ENCODE assay signal across 2 cellular contexts in the genomic region with DNA sequence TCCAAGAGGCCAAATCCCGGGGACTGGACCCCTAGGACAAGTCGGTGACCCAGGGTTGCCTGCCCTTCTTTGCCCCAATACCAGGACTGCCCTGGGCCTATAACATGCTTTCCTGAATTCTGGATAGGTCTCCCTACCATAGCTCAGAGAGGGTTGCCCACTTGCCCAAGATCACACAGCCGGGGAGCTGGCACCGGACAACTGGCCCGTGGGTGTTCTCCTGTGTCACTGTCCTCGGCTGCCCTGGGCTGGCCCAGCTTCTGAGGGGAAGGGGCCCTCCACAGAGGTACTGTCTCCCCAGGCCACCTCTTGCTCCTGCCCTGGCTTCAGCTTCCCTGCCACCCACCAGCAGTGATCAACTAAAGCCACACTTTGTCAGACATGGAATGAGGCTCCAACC.
TF ChIP-seq lines count a peak whose summit lies in the region.

No MANE protein-coding gene starts in this region.

TF ChIP-seq in A549, 52 proteins besides CTCF, POLR2A, EP300 and RAD21:
- TF ChIP-seq POLR2AphosphoS2 (conservative IDR thresholded peaks at IDR 0.05; ENCODE audit: low read length) (no peak), EHMT2 (IDR thresholded peaks at IDR 0.05; ENCODE audit: low read depth) (no peak), ZFP36 (IDR thresholded peaks at IDR 0.05; ENCODE audit: borderline replicate concordance, partially characterized antibody) (peak; percentile 10), MAZ (IDR thresholded peaks at IDR 0.05; ENCODE audit: borderline replicate concordance, low read depth, low read length) (no peak), HOXB5 (CRISPR knock-in tag; IDR thresholded peaks at IDR 0.05) (no peak)
TF ChIP-seq in A549: peak in this region for 1.

TF ChIP-seq in IMR-90, 13 proteins besides CTCF, POLR2A, EP300 and RAD21:
- no peak for TF ChIP-seq NFE2L2 (IDR thresholded peaks at IDR 0.05; ENCODE audit: low read depth, low read length)
- TF ChIP-seq CHD1 (IDR thresholded peaks at IDR 0.05; ENCODE audit: low read depth, low read length) = no peak
- TF ChIP-seq RFX5 (IDR thresholded peaks at IDR 0.05; ENCODE audit: low read depth, low read length) = no peak
- TF ChIP-seq MAZ (IDR thresholded peaks at IDR 0.05; ENCODE audit: borderline replicate concordance, low read depth, low read length) = no peak
- TF ChIP-seq MAFK (IDR thresholded peaks at IDR 0.05; ENCODE audit: low read depth, low read length) = no peak
- no peak for TF ChIP-seq FOS (IDR thresholded peaks at IDR 0.05; ENCODE audit: low read depth, low read length)
- TF ChIP-seq, protein P1, sequence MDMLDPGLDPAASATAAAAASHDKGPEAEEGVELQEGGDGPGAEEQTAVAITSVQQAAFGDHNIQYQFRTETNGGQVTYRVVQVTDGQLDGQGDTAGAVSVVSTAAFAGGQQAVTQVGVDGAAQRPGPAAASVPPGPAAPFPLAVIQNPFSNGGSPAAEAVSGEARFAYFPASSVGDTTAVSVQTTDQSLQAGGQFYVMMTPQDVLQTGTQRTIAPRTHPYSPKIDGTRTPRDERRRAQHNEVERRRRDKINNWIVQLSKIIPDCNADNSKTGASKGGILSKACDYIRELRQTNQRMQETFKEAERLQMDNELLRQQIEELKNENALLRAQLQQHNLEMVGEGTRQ (IDR thresholded peaks at IDR 0.05; ENCODE audit: low read depth, low read length) = no peak
- no peak for TF ChIP-seq BHLHE40 (IDR thresholded peaks at IDR 0.05; ENCODE audit: low read depth, low read length)
- no peak for TF ChIP-seq RCOR1 (IDR thresholded peaks at IDR 0.05; ENCODE audit: insufficient replicate concordance, low read length)
- no peak for TF ChIP-seq SMC3 (IDR thresholded peaks at IDR 0.05; ENCODE audit: low read depth, low read length)
- no peak for TF ChIP-seq MXI1 (IDR thresholded peaks at IDR 0.05; ENCODE audit: borderline replicate concordance, low read depth, low read length)
- no peak for TF ChIP-seq CEBPB (IDR thresholded peaks at IDR 0.05; ENCODE audit: low read depth, low read length)
- TF ChIP-seq, protein P2, sequence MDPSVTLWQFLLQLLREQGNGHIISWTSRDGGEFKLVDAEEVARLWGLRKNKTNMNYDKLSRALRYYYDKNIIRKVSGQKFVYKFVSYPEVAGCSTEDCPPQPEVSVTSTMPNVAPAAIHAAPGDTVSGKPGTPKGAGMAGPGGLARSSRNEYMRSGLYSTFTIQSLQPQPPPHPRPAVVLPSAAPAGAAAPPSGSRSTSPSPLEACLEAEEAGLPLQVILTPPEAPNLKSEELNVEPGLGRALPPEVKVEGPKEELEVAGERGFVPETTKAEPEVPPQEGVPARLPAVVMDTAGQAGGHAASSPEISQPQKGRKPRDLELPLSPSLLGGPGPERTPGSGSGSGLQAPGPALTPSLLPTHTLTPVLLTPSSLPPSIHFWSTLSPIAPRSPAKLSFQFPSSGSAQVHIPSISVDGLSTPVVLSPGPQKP (IDR thresholded peaks at IDR 0.05; ENCODE audit: borderline replicate concordance, low read depth, low read length) = no peak
